ENCODE assay signal across 1 cellular context in genomic region chr19:16657384-16657783, GRCh38.
TF ChIP-seq lines count a peak whose summit lies in the region.

No MANE protein-coding gene starts in this region.

TF ChIP-seq in GM23338, 12 proteins besides CTCF, POLR2A, EP300 and RAD21:
- TF ChIP-seq ZNF462 (CRISPR knock-in tag; IDR thresholded peaks at IDR 0.05) (no peak), REST (IDR thresholded peaks at IDR 0.05; ENCODE audit: unreplicated experiment) (no peak), ZNF331 (CRISPR knock-in tag; IDR thresholded peaks at IDR 0.05; ENCODE audit: low read depth) (no peak), EZH2phosphoT487 (IDR thresholded peaks at IDR 0.05; ENCODE audit: unreplicated experiment) (no peak), STAT1 (IDR thresholded peaks at IDR 0.05; ENCODE audit: unreplicated experiment) (no peak), ZNF114 (CRISPR knock-in tag; IDR thresholded peaks at IDR 0.05) (no peak), EZH2 (IDR thresholded peaks at IDR 0.05; ENCODE audit: low read depth, unreplicated experiment) (no peak), POLR2AphosphoS5 (IDR thresholded peaks at IDR 0.05; ENCODE audit: low read depth) (no peak), CREB1 (CRISPR knock-in tag; IDR thresholded peaks at IDR 0.05; ENCODE audit: low read depth) (no peak), NANOG (IDR thresholded peaks at IDR 0.05; ENCODE audit: borderline replicate concordance) (no peak)
